In genomic region chr11:64372802-64373597, GRCh38 we compare ENCODE assay signal across 9 cellular contexts. TPM values are rescaled to one million over a fixed set of nuclear protein-coding genes. Genes with fewer than 3 reads are reported as not detected.
DNase-seq lines count a peak whose midpoint lies in the region; ATAC-seq and TF ChIP-seq lines count a peak whose summit lies in the region.
"Had no signal": no experiment of that assay in that cellular context is flagged by ENCODE, and none has a peak within 500 bp of the region (broad histone marks: within the 10 kb centered on the region; RNA-seq: fewer than 3 reads in every experiment).

No MANE protein-coding gene starts in this region.

- no peak for TF ChIP-seq POLR2A in vagina (IDR thresholded peaks at IDR 0.05)
- no peak for TF ChIP-seq POLR2A in Peyer's patch (IDR thresholded peaks at IDR 0.05)
- no peak for TF ChIP-seq POLR2A in sigmoid colon (IDR thresholded peaks at IDR 0.05)

- H3K36me3 ChIP-seq in vagina (peaks cover 0 to 26% of the 10 kb centered on the region in 2 donors), Peyer's patch (peaks cover 0 to 35% (median 0%) of the 10 kb centered on the region in 3 donors), sigmoid colon (peaks cover 5 to 35% (median 23%) of the 10 kb centered on the region in 4 donors)

- no peak for TF ChIP-seq EP300 in sigmoid colon (IDR thresholded peaks at IDR 0.05)

- H3K27ac Mint-ChIP-seq in activated naive CD4-positive, alpha-beta T cell treated with anti-CD3 and anti-CD28 coated beads, Interleukin-2, amount 50 U/mL, for 72 hours: peak overlapping the region in 1 of 2 donors; percentile 84
- H3K27ac Mint-ChIP-seq in activated naive CD4-positive, alpha-beta T cell treated with anti-CD3 and anti-CD28 coated beads, Interleukin-2, amount 10 ng/mL, durations not matched to agents 7 days and 5 days: no peak overlapping the region

- no peak for DNase-seq in activated naive CD4-positive, alpha-beta T cell treated with anti-CD3 and anti-CD28 coated beads, Interleukin-2, amount 50 U/mL, for 72 hours (ENCODE audit: low spot score in 2 of 2)
- DNase-seq in activated naive CD4-positive, alpha-beta T cell treated with anti-CD3 and anti-CD28 coated beads, Interleukin-2, amount 10 ng/mL, durations not matched to agents 7 days and 5 days: no peak
- DNase-seq in NCI-H524 (lab: John Stamatoyannopoulos, UW) (peak; percentile 99 to 100), dorsolateral prefrontal cortex (peak; percentile 62 to 96 (median 88)), substantia nigra (lab: John Stamatoyannopoulos, UW) (peak in 34 of 49 donors; percentile 18 to 96 (median 52)), vagina (ENCODE audit: extremely low spot score in 2 of 2) (no peak), Peyer's patch (no peak), sigmoid colon (no peak)
- DNase-seq: CD4-positive, CD25-positive, alpha-beta regulatory T cell had no signal

- intact Hi-C loops in dorsolateral prefrontal cortex (cut with DNase I): no loop called here
- intact Hi-C loops in vagina (cut with DNase I): no loop called here
- intact Hi-C loops in sigmoid colon (cut with DNase I): no loop called here

- peaks cover 0 to 6% of the 10 kb centered on the region in 2 donors for H3K36me3 Mint-ChIP-seq in activated naive CD4-positive, alpha-beta T cell treated with anti-CD3 and anti-CD28 coated beads, Interleukin-2, amount 50 U/mL, for 72 hours
- peaks cover 11% of the 10 kb centered on the region for H3K36me3 Mint-ChIP-seq in activated naive CD4-positive, alpha-beta T cell treated with anti-CD3 and anti-CD28 coated beads, Interleukin-2, amount 10 ng/mL, durations not matched to agents 7 days and 5 days

- no peak for TF ChIP-seq CTCF in dorsolateral prefrontal cortex (IDR thresholded peaks at IDR 0.05 in 54 of 56, conservative IDR thresholded peaks at IDR 0.05 in 2 of 56; ENCODE audit: low read depth in 1 of 56, partially characterized antibody in 56 of 56)
- no peak for TF ChIP-seq CTCF in vagina (IDR thresholded peaks at IDR 0.05)
- no peak for TF ChIP-seq CTCF in Peyer's patch (IDR thresholded peaks at IDR 0.05)
- no peak for TF ChIP-seq CTCF in sigmoid colon (IDR thresholded peaks at IDR 0.05)

- peaks cover 16% of the 10 kb centered on the region for H3K27me3 Mint-ChIP-seq in activated naive CD4-positive, alpha-beta T cell treated with anti-CD3 and anti-CD28 coated beads, Interleukin-2, amount 10 ng/mL, durations not matched to agents 7 days and 5 days
- H3K27me3 Mint-ChIP-seq: CD4-positive, CD25-positive, alpha-beta regulatory T cell had no signal

- no peaks in the 10 kb centered on the region for H3K9me3 Mint-ChIP-seq in activated naive CD4-positive, alpha-beta T cell treated with anti-CD3 and anti-CD28 coated beads, Interleukin-2, amount 50 U/mL, for 72 hours
- H3K9me3 Mint-ChIP-seq in activated naive CD4-positive, alpha-beta T cell treated with anti-CD3 and anti-CD28 coated beads, Interleukin-2, amount 10 ng/mL, durations not matched to agents 7 days and 5 days: no peaks in the 10 kb centered on the region
- H3K9me3 Mint-ChIP-seq: CD4-positive, CD25-positive, alpha-beta regulatory T cell had no signal

- 40 to 73% methylated on average over 18 of the region's 18 CpGs for WGBS in sigmoid colon, 2 donors

- H3K9me3 ChIP-seq in vagina (no peaks in the 10 kb centered on the region), Peyer's patch (no peaks in the 10 kb centered on the region), sigmoid colon (no peaks in the 10 kb centered on the region)

- CTCF ChIA-PET in activated naive CD4-positive, alpha-beta T cell treated with anti-CD3 and anti-CD28 coated beads, Interleukin-2, amount 10 ng/mL, durations not matched to agents 7 days and 5 days (lab: Charles Lee): interaction anchor here (1.4 to 1.7 kb wide), 2 partner anchors 12 to 13 kb away, joined by 3 to 4 read pairs; no protein-coding TSS in a partner anchor

- H3K4me1 ChIP-seq in vagina (no peaks in the 10 kb centered on the region), Peyer's patch (no peaks in the 10 kb centered on the region), sigmoid colon (peaks cover 0 to 11% (median 9%) of the 10 kb centered on the region in 4 donors)

- ATAC-seq in activated naive CD4-positive, alpha-beta T cell treated with anti-CD3 and anti-CD28 coated beads, Interleukin-2, amount 50 U/mL, for 72 hours: peak; percentile 55 to 56

- H3K27ac ChIP-seq in dorsolateral prefrontal cortex (peak overlapping the region in 49 of 59 donors; percentile 3 to 85 (median 53)), substantia nigra (ENCODE audit: low read depth, low read length, poor library complexity, severe bottlenecking) (no peak overlapping the region), vagina (no peak overlapping the region), Peyer's patch (no peak overlapping the region), sigmoid colon (peak overlapping the region in 1 of 4 donors; percentile 32)

- H3K4me1 Mint-ChIP-seq in activated naive CD4-positive, alpha-beta T cell treated with anti-CD3 and anti-CD28 coated beads, Interleukin-2, amount 10 ng/mL, durations not matched to agents 7 days and 5 days: no peaks in the 10 kb centered on the region
- H3K4me1 Mint-ChIP-seq: CD4-positive, CD25-positive, alpha-beta regulatory T cell had no signal

- H3K27me3 ChIP-seq in dorsolateral prefrontal cortex (no peaks in the 10 kb centered on the region), vagina (no peaks in the 10 kb centered on the region), Peyer's patch (no peaks in the 10 kb centered on the region), sigmoid colon (no peaks in the 10 kb centered on the region)

- peak overlapping the region in 58 of 59 donors; percentile 23 to 70 (median 56) for H3K4me3 ChIP-seq in dorsolateral prefrontal cortex
- H3K4me3 ChIP-seq in vagina: no peak overlapping the region
- peak overlapping the region in 1 of 4 donors; percentile 32 for H3K4me3 ChIP-seq in Peyer's patch
- no peak overlapping the region for H3K4me3 ChIP-seq in sigmoid colon

- no peak overlapping the region for H3K4me3 Mint-ChIP-seq in activated naive CD4-positive, alpha-beta T cell treated with anti-CD3 and anti-CD28 coated beads, Interleukin-2, amount 10 ng/mL, durations not matched to agents 7 days and 5 days
- H3K4me3 Mint-ChIP-seq: CD4-positive, CD25-positive, alpha-beta regulatory T cell had no signal

RNA-seq across cellular contexts. Expression of gene RPS6KA4, which starts 14.0 kb away (rescaled TPM):
- total RNA-seq in activated naive CD4-positive, alpha-beta T cell treated with anti-CD3 and anti-CD28 coated beads, Interleukin-2, amount 50 U/mL, for 72 hours: 10 to 100 TPM; 23.2 to 23.8 TPM
- total RNA-seq in dorsolateral prefrontal cortex: 10 to 100 TPM; 22.6 to 49.3 (median 33.0) TPM
- 39.3 TPM for total RNA-seq in vagina
- 10 to 100 TPM; 27.8 to 95.7 (median 40.1) TPM for total RNA-seq in Peyer's patch
- 10 to 100 TPM; 15.6 to 24.1 (median 18.6) TPM for total RNA-seq in sigmoid colon
- 10 to 100 TPM; 14.4 to 48.4 (median 16.6) TPM for polyA plus RNA-seq in sigmoid colon

RNA-seq across cellular contexts. Expression of gene CCDC88B, which starts 33.0 kb away (rescaled TPM):
- total RNA-seq in activated naive CD4-positive, alpha-beta T cell treated with anti-CD3 and anti-CD28 coated beads, Interleukin-2, amount 50 U/mL, for 72 hours: 100 to 1,000 TPM in 1 of 2 donors, 10 to 100 TPM in 1; 75.0 to 103 TPM
- total RNA-seq in dorsolateral prefrontal cortex (10 to 100 TPM in 97 of 120 experiments, 1 to 10 TPM in 23; 7.7 to 30.7 (median 13.8) TPM), vagina (7.9 TPM), Peyer's patch (10 to 100 TPM; 31.7 to 99.0 (median 43.9) TPM), sigmoid colon (1 to 10 TPM; 2.6 to 8.6 (median 3.9) TPM)
- polyA plus RNA-seq in sigmoid colon: 100 to 1,000 TPM in 1 of 3 donors, 10 to 100 TPM in 2; 15.6 to 157 (median 23.6) TPM

RNA-seq across cellular contexts. Expression of gene PRDX5, which starts 55.1 kb away (rescaled TPM):
- total RNA-seq in activated naive CD4-positive, alpha-beta T cell treated with anti-CD3 and anti-CD28 coated beads, Interleukin-2, amount 50 U/mL, for 72 hours: 100 to 1,000 TPM; 131 to 152 TPM
- 100 to 1,000 TPM; 101 to 340 (median 208) TPM for total RNA-seq in dorsolateral prefrontal cortex
- total RNA-seq in vagina: 229 TPM
- total RNA-seq in Peyer's patch: 100 to 1,000 TPM; 202 to 345 (median 268) TPM
- 100 to 1,000 TPM; 169 to 269 (median 215) TPM for total RNA-seq in sigmoid colon
- polyA plus RNA-seq in sigmoid colon: 1,000 to 10,000 TPM in 1 of 3 donors, 100 to 1,000 TPM in 2; 596 to 1,045 (median 779) TPM

RNA-seq across cellular contexts. Expression of gene TRMT112, which starts 55.6 kb away (rescaled TPM):
- total RNA-seq in activated naive CD4-positive, alpha-beta T cell treated with anti-CD3 and anti-CD28 coated beads, Interleukin-2, amount 50 U/mL, for 72 hours: 100 to 1,000 TPM; 198 to 213 TPM
- total RNA-seq in dorsolateral prefrontal cortex (100 to 1,000 TPM in 110 of 120 experiments, 10 to 100 TPM in 10; 72.8 to 158 (median 122) TPM), vagina (195 TPM), Peyer's patch (100 to 1,000 TPM in 1 of 4 donors, 10 to 100 TPM in 3; 55.3 to 163 (median 63.1) TPM), sigmoid colon (100 to 1,000 TPM; 182 to 353 (median 269) TPM)
- 100 to 1,000 TPM; 148 to 232 (median 168) TPM for polyA plus RNA-seq in sigmoid colon

Comparison
In these comparisons a context has a peak if more than half of its experiments do, and no peak if none do; other contexts are left out.
1. DNase-seq: peak in NCI-H524 (2 of 2), dorsolateral prefrontal cortex (10 of 10) and substantia nigra (34 of 49); none in activated naive CD4-positive, alpha-beta T cell treated with anti-CD3 and anti-CD28 coated beads, Interleukin-2, amount 50 U/mL, for 72 hours (0 of 2), activated naive CD4-positive, alpha-beta T cell treated with anti-CD3 and anti-CD28 coated beads, Interleukin-2, amount 10 ng/mL, durations not matched to agents 7 days and 5 days (single experiment), vagina (0 of 2), Peyer's patch (0 of 3) and sigmoid colon (single experiment).
2. H3K27ac ChIP-seq: peak in dorsolateral prefrontal cortex (49 of 59); none in substantia nigra (single experiment), vagina (single experiment) and Peyer's patch (0 of 4).
3. H3K4me3 ChIP-seq: peak in dorsolateral prefrontal cortex (58 of 59); none in vagina (0 of 2) and sigmoid colon (0 of 4).